Comparison of ENCODE assay signal across 8 cellular contexts in the genomic region with DNA sequence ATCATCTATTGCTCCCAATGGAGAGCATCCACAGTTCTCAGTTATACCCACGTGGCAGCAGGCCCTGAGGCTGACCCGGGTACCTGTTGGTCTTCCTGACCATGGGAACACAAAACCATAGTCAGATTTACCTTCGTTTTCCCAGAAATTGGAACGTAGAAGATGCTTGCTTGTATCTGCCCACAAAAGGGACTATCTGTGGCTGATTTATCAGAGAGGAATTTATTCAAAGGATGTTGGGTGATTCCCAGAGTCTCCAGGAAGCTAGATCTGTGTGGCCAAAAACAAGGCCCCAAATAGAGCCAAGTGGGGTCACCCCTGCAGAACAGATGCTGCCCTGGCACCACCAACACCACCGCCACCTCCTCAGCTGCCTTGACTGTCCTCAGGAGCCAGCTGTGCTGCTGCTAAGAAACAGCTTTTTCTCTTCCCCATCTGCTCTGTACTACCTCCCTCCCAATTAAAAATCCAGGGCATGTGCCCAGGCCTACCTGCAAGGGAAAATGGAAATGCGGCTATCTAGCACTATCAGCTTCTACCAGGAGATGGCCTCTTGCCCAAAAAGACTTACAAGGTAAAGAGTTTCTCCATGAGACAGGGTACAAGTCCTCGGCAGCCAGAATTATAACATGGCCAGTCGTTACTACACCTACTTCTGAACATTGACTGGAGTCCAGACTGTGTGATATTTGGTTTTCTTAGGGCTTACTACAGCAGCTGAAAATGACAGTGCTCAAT.
DNase-seq lines count a peak whose midpoint lies in the region; ATAC-seq and TF ChIP-seq lines count a peak whose summit lies in the region.

No MANE protein-coding gene starts in this region.

- H3K9ac ChIP-seq in endodermal cell (ENCODE audit: extremely low read depth, low read length, poor library complexity, severe bottlenecking) = no peak overlapping the region

- ATAC-seq in HG03097 (IDR thresholded peaks at IDR 0.05; ENCODE audit: low FRiP score, unreplicated experiment) (no peak), HG03039 (IDR thresholded peaks at IDR 0.05; ENCODE audit: unreplicated experiment) (no peak)

- H3K27ac ChIP-seq in endodermal cell (ENCODE audit: low read depth, low read length) = no peak overlapping the region

- peaks cover 31% of the 10 kb centered on the region for H3K4me1 Mint-ChIP-seq in activated naive CD4-positive, alpha-beta T cell treated with anti-CD3 and anti-CD28 coated beads, Interleukin-2, amount 50 U/mL, for 24 hours
- H3K4me1 Mint-ChIP-seq in activated naive CD4-positive, alpha-beta T cell treated with anti-CD3 and anti-CD28 coated beads, Interleukin-2, amount 10 ng/mL, durations not matched to agents 7 days and 5 days = peaks cover 4% of the 10 kb centered on the region
- H3K4me1 Mint-ChIP-seq in endodermal cell = peaks cover 7% of the 10 kb centered on the region
- peaks cover 6% of the 10 kb centered on the region for H3K4me1 Mint-ChIP-seq in type B pancreatic cell (ENCODE audit: unreplicated experiment)

- peak overlapping the region; percentile 88 for H3K27ac Mint-ChIP-seq in activated naive CD4-positive, alpha-beta T cell treated with anti-CD3 and anti-CD28 coated beads, Interleukin-2, amount 50 U/mL, for 24 hours
- no peak overlapping the region for H3K27ac Mint-ChIP-seq in activated naive CD4-positive, alpha-beta T cell treated with anti-CD3 and anti-CD28 coated beads, Interleukin-2, amount 10 ng/mL, durations not matched to agents 7 days and 5 days
- H3K27ac Mint-ChIP-seq in endodermal cell = no peak overlapping the region
- H3K27ac Mint-ChIP-seq in type B pancreatic cell = no peak overlapping the region

- H3K9me3 Mint-ChIP-seq in activated naive CD4-positive, alpha-beta T cell treated with anti-CD3 and anti-CD28 coated beads, Interleukin-2, amount 50 U/mL, for 24 hours = no peaks in the 10 kb centered on the region
- peaks cover 6% of the 10 kb centered on the region for H3K9me3 Mint-ChIP-seq in activated naive CD4-positive, alpha-beta T cell treated with anti-CD3 and anti-CD28 coated beads, Interleukin-2, amount 10 ng/mL, durations not matched to agents 7 days and 5 days
- H3K9me3 Mint-ChIP-seq in endodermal cell = peaks cover 2% of the 10 kb centered on the region
- H3K9me3 Mint-ChIP-seq in type B pancreatic cell = no peaks in the 10 kb centered on the region

- no peaks in the 10 kb centered on the region for H3K4me1 ChIP-seq in endodermal cell (ENCODE audit: control insufficient read depth, insufficient read depth, low read length)

- no peak overlapping the region for H3K4me3 Mint-ChIP-seq in activated naive CD4-positive, alpha-beta T cell treated with anti-CD3 and anti-CD28 coated beads, Interleukin-2, amount 50 U/mL, for 24 hours
- no peak overlapping the region for H3K4me3 Mint-ChIP-seq in activated naive CD4-positive, alpha-beta T cell treated with anti-CD3 and anti-CD28 coated beads, Interleukin-2, amount 10 ng/mL, durations not matched to agents 7 days and 5 days
- H3K4me3 Mint-ChIP-seq in endodermal cell (no peak overlapping the region), type B pancreatic cell (no peak overlapping the region)

- no peaks in the 10 kb centered on the region for H3K36me3 Mint-ChIP-seq in activated naive CD4-positive, alpha-beta T cell treated with anti-CD3 and anti-CD28 coated beads, Interleukin-2, amount 50 U/mL, for 24 hours
- H3K36me3 Mint-ChIP-seq in activated naive CD4-positive, alpha-beta T cell treated with anti-CD3 and anti-CD28 coated beads, Interleukin-2, amount 10 ng/mL, durations not matched to agents 7 days and 5 days = no peaks in the 10 kb centered on the region
- H3K36me3 Mint-ChIP-seq in endodermal cell (ENCODE audit: low read depth) (no peaks in the 10 kb centered on the region), type B pancreatic cell (no peaks in the 10 kb centered on the region)

- H3K36me3 ChIP-seq in endodermal cell (ENCODE audit: control insufficient read depth, insufficient read depth, low read length) = no peaks in the 10 kb centered on the region

- H3K27me3 ChIP-seq in endodermal cell (ENCODE audit: control insufficient read depth, insufficient read depth, low read length, poor library complexity, severe bottlenecking) = no peaks in the 10 kb centered on the region

- CTCF ChIA-PET in activated naive CD4-positive, alpha-beta T cell treated with anti-CD3 and anti-CD28 coated beads, Interleukin-2, amount 10 ng/mL, durations not matched to agents 7 days and 5 days (lab: Charles Lee) = interaction anchor here (0.6 to 2.2 kb wide), 5 partner anchors 18 to 1192 kb away, joined by 3 to 22 read pairs (median 3); no protein-coding TSS in a partner anchor

- H3K27me3 Mint-ChIP-seq in activated naive CD4-positive, alpha-beta T cell treated with anti-CD3 and anti-CD28 coated beads, Interleukin-2, amount 50 U/mL, for 24 hours = no peaks in the 10 kb centered on the region
- H3K27me3 Mint-ChIP-seq in activated naive CD4-positive, alpha-beta T cell treated with anti-CD3 and anti-CD28 coated beads, Interleukin-2, amount 10 ng/mL, durations not matched to agents 7 days and 5 days = no peaks in the 10 kb centered on the region
- H3K27me3 Mint-ChIP-seq in endodermal cell (ENCODE audit: insufficient read depth) (no peaks in the 10 kb centered on the region), type B pancreatic cell (no peaks in the 10 kb centered on the region)

- DNase-seq in activated naive CD4-positive, alpha-beta T cell treated with anti-CD3 and anti-CD28 coated beads, Interleukin-2, amount 10 ng/mL, durations not matched to agents 7 days and 5 days = no peak
- DNase-seq in NCI-H524 (lab: John Stamatoyannopoulos, UW) = peak; percentile 60 to 84
- peak; percentile 83 for DNase-seq in endodermal cell
- DNase-seq in type B pancreatic cell (ENCODE audit: extremely low spot score, unreplicated experiment) = no peak
- DNase-seq in pons (ENCODE audit: low spot score) = no peak

- 85 to 86% methylated on average over 7 to 8 of the region's 8 CpGs for WGBS in endodermal cell (ENCODE audit: insufficient coverage in 1 of 2, insufficient read length in 1 of 2), 2 experiments

- peaks cover 4% of the 10 kb centered on the region for H3K9me3 ChIP-seq in endodermal cell (ENCODE audit: control insufficient read depth, low read length)

- H3K4me3 ChIP-seq in endodermal cell (ENCODE audit: low read length) = no peak overlapping the region

- TF ChIP-seq CTCF in endodermal cell (conservative IDR thresholded peaks at IDR 0.05) (peak; percentile 77), type B pancreatic cell (conservative IDR thresholded peaks at IDR 0.05) (peak; percentile 58)

Comparison
In these comparisons a context has a peak if more than half of its experiments do, and no peak if none do; other contexts are left out.
1. DNase-seq: peak in NCI-H524 (2 of 2) and endodermal cell (single experiment); none in activated naive CD4-positive, alpha-beta T cell treated with anti-CD3 and anti-CD28 coated beads, Interleukin-2, amount 10 ng/mL, durations not matched to agents 7 days and 5 days (single experiment), type B pancreatic cell (single experiment) and pons (single experiment).